12 cellular contexts compared by ENCODE assay signal in genomic region chr7:121083790-121084251, GRCh38.
DNase-seq lines count a peak whose midpoint lies in the region; TF ChIP-seq lines count a peak whose summit lies in the region.
"Had no signal": no experiment of that assay in that cellular context is flagged by ENCODE, and none has a peak within 500 bp of the region (broad histone marks: within the 10 kb centered on the region; RNA-seq: fewer than 3 reads in every experiment).

No MANE protein-coding gene starts in this region.

- H3K4me1 Mint-ChIP-seq in HFFc6 (ENCODE audit: low read depth) = peaks cover 98% of the 10 kb centered on the region
- H3K4me1 Mint-ChIP-seq: CD4-positive, alpha-beta memory T cell had no signal

- no peaks in the 10 kb centered on the region for H4K20me1 ChIP-seq in SK-N-SH (ENCODE audit: insufficient read depth)
- no peaks in the 10 kb centered on the region for H4K20me1 ChIP-seq in smooth muscle cell (ENCODE audit: low read depth)

- CTCF ChIA-PET in SK-N-SH (lab: Yijun Ruan, JAX) = interaction anchor here (0.8 to 18.1 kb wide), 12 partner anchors 8 to 278 kb away, joined by 3 to 397 read pairs (median 14); partner anchors contain the start of gene CPED1

- peak overlapping the region in 1 of 2 experiments; percentile 78; a peak in 3 of 4 replicates for H3K27ac ChIP-seq in SK-N-SH (ENCODE audit: low read depth in 2 of 2, low read length in 1 of 2)
- peak overlapping the region; percentile 50 for H3K27ac ChIP-seq in smooth muscle cell (ENCODE audit: low read depth)
- H3K27ac ChIP-seq in WERI-Rb-1 = no peak overlapping the region

- TF ChIP-seq RAD21 in SK-N-SH (IDR thresholded peaks at IDR 0.05; ENCODE audit: low read length) = no peak

- no peaks in the 10 kb centered on the region for H3K9me3 Mint-ChIP-seq in HFFc6
- H3K9me3 Mint-ChIP-seq: brain; CD4-positive, alpha-beta memory T cell; mesothelial cell of epicardium had no signal

- H3K4me3 ChIP-seq in SK-N-SH (ENCODE audit: low read depth in 2 of 2, low read length in 1 of 2) = no peak overlapping the region; a peak in 1 of 4 replicates
- H3K4me3 ChIP-seq in fibroblast of pulmonary artery (replicated peaks; ENCODE audit: low read depth, low read length) = no peak overlapping the region
- H3K4me3 ChIP-seq in smooth muscle cell = no peak overlapping the region
- H3K4me3 ChIP-seq in WERI-Rb-1 (ENCODE audit: low read depth, low read length) = no peak overlapping the region

- TF ChIP-seq CTCF in HFFc6 (IDR thresholded peaks at IDR 0.05) (no peak), SK-N-SH (IDR thresholded peaks at IDR 0.05) (no peak), fibroblast of pulmonary artery (IDR thresholded peaks at IDR 0.05; ENCODE audit: low read length, missing control alignments) (no peak), smooth muscle cell (IDR thresholded peaks at IDR 0.05; ENCODE audit: borderline replicate concordance, insufficient read depth, poor library complexity, severe bottlenecking) (no peak), WERI-Rb-1 (IDR thresholded peaks at IDR 0.05; ENCODE audit: low read depth, low read length) (no peak)

- POLR2A ChIA-PET in SK-N-SH (lab: Yijun Ruan, JAX) = no interaction called here

- H3F3A ChIP-seq in SK-N-SH (replicated peaks; ENCODE audit: insufficient read depth) = peaks cover 29% of the 10 kb centered on the region
- peaks cover 5% of the 10 kb centered on the region for H3F3A ChIP-seq in smooth muscle cell (ENCODE audit: low read depth)

- H3K36me3 Mint-ChIP-seq in HFFc6 (ENCODE audit: low read depth) = peaks cover 15% of the 10 kb centered on the region
- H3K36me3 Mint-ChIP-seq: brain; CD4-positive, alpha-beta memory T cell; mesothelial cell of epicardium had no signal

- H3K27me3 Mint-ChIP-seq in HFFc6 (ENCODE audit: insufficient read depth) = no peaks in the 10 kb centered on the region

- H3K27me3 ChIP-seq in SK-N-SH (ENCODE audit: insufficient read depth) = no peaks in the 10 kb centered on the region
- no peaks in the 10 kb centered on the region for H3K27me3 ChIP-seq in smooth muscle cell (ENCODE audit: low read depth)
- H3K27me3 ChIP-seq in WERI-Rb-1 (ENCODE audit: insufficient read depth, low read depth, severe bottlenecking) = no peaks in the 10 kb centered on the region

- no peaks in the 10 kb centered on the region for H3K9me3 ChIP-seq in SK-N-SH
- no peaks in the 10 kb centered on the region for H3K9me3 ChIP-seq in smooth muscle cell (replicated peaks; ENCODE audit: low read depth)
- no peaks in the 10 kb centered on the region for H3K9me3 ChIP-seq in WERI-Rb-1 (ENCODE audit: severe bottlenecking)

- H3K79me2 ChIP-seq in SK-N-SH (ENCODE audit: insufficient read depth) (no peaks in the 10 kb centered on the region), smooth muscle cell (ENCODE audit: low read depth) (no peaks in the 10 kb centered on the region)

- H3K36me3 ChIP-seq in SK-N-SH (replicated peaks in 1 of 2; ENCODE audit: control insufficient read depth in 1 of 2, insufficient read depth in 2 of 2, low read length in 1 of 2) (no peaks in the 10 kb centered on the region), smooth muscle cell (ENCODE audit: low read depth) (no peaks in the 10 kb centered on the region), WERI-Rb-1 (no peaks in the 10 kb centered on the region)

- H3K9ac ChIP-seq in SK-N-SH (peak overlapping the region; percentile 2), smooth muscle cell (ENCODE audit: low read depth) (no peak overlapping the region)

- 17% methylated on average over 1 of the region's 1 CpG for WGBS in SK-N-SH (ENCODE audit: low lambda C conversion rate)
- 83% methylated on average over 1 of the region's 1 CpG for WGBS in smooth muscle cell (ENCODE audit: low lambda C conversion rate)

- peaks cover 6 to 42% of the 10 kb centered on the region in 2 experiments for H3K4me1 ChIP-seq in SK-N-SH (ENCODE audit: control insufficient read depth in 1 of 2, insufficient read depth in 2 of 2, low read depth in 1 of 2, low read length in 1 of 2)
- peaks cover 7% of the 10 kb centered on the region for H3K4me1 ChIP-seq in smooth muscle cell (ENCODE audit: low read depth)

- peak overlapping the region; percentile 74 for H3K4me3 Mint-ChIP-seq in HFFc6
- H3K4me3 Mint-ChIP-seq: brain; CD4-positive, alpha-beta memory T cell; mesothelial cell of epicardium had no signal

- peak; percentile 10 for DNase-seq in HFFc6
- DNase-seq in SK-N-SH = no peak
- DNase-seq in fibroblast of pulmonary artery (ENCODE audit: low read depth) = peak; percentile 33
- DNase-seq in smooth muscle cell (lab: John Stamatoyannopoulos, UW; ENCODE audit: unreplicated experiment) = no peak
- DNase-seq in NCI-H2196 treated with DMSO at 0.1 percent for 48 hours (lab: John Stamatoyannopoulos, UW; ENCODE audit: unreplicated experiment) = no peak
- DNase-seq in WERI-Rb-1 = no peak
- DNase-seq in retina = no peak
- DNase-seq: activated effector memory CD4-positive, alpha-beta T cell treated with Interleukin-2 at 50 U/mL for 16 hours; CD4-positive, alpha-beta memory T cell; effector memory CD4-positive, alpha-beta T cell had no signal

- H2AFZ ChIP-seq in SK-N-SH (ENCODE audit: low read depth) (no peak overlapping the region; the same call in 1 of the 2 replicates), smooth muscle cell (ENCODE audit: low read depth) (no peak overlapping the region)

- H3K9me2 ChIP-seq in SK-N-SH = no peaks in the 10 kb centered on the region

- H3K4me2 ChIP-seq in SK-N-SH (peak overlapping the region; percentile 68), smooth muscle cell (peak overlapping the region; percentile 57)

- peak overlapping the region; percentile 92 for H3K27ac Mint-ChIP-seq in HFFc6
- H3K27ac Mint-ChIP-seq: CD4-positive, alpha-beta memory T cell; mesothelial cell of epicardium had no signal

- peak in 1 of 2 experiments; percentile 38; a peak in 2 of 4 replicates for TF ChIP-seq EP300 in SK-N-SH (IDR thresholded peaks at IDR 0.05; ENCODE audit: borderline replicate concordance in 1 of 2, low read depth in 1 of 2, low read length in 1 of 2)

TF ChIP-seq in SK-N-SH, 30 proteins besides CTCF, POLR2A, EP300 and RAD21:
- TF ChIP-seq FOSL2 (IDR thresholded peaks at IDR 0.05; ENCODE audit: borderline replicate concordance, low read depth) (peak; percentile 81), TEAD4 (IDR thresholded peaks at IDR 0.05; ENCODE audit: borderline replicate concordance, insufficient read depth) (peak; percentile 34; the same call in 1 of the 2 replicates), POLR2AphosphoS5 (IDR thresholded peaks at IDR 0.05; ENCODE audit: low read depth, low read length) (no peak; the same call in 1 of the 2 replicates), PBX3 (IDR thresholded peaks at IDR 0.05) (0 out of 2 replicates have a peak, but pooled peaks have one; percentile 10), MEF2A (IDR thresholded peaks at IDR 0.05; ENCODE audit: borderline replicate concordance, low read depth) (peak; percentile 48; the same call in 1 of the 2 replicates), JUND (IDR thresholded peaks at IDR 0.05) (peak; percentile 75), MAX (IDR thresholded peaks at IDR 0.05; ENCODE audit: low read depth) (no peak), CHD2 (IDR thresholded peaks at IDR 0.05; ENCODE audit: low read length, partially characterized antibody) (no peak), FOXM1 (IDR thresholded peaks at IDR 0.05; ENCODE audit: low read depth) (no peak)

Comparison
In these comparisons a context has a peak if more than half of its experiments do, and no peak if none do; other contexts are left out.
1. DNase-seq: peak in HFFc6 (single experiment) and fibroblast of pulmonary artery (single experiment); none in SK-N-SH (single experiment), smooth muscle cell (single experiment), NCI-H2196 treated with DMSO at 0.1 percent for 48 hours (single experiment), WERI-Rb-1 (single experiment) and retina (single experiment).